Comparison of ENCODE assay signal across 1 cellular context in genomic region chr17:65139045-65139764, GRCh38.
TF ChIP-seq lines count a peak whose summit lies in the region.

No MANE protein-coding gene starts in this region.

TF ChIP-seq in GM23338, 12 proteins besides CTCF, POLR2A, EP300 and RAD21 (continued from another document):
- TF ChIP-seq, protein P1, sequence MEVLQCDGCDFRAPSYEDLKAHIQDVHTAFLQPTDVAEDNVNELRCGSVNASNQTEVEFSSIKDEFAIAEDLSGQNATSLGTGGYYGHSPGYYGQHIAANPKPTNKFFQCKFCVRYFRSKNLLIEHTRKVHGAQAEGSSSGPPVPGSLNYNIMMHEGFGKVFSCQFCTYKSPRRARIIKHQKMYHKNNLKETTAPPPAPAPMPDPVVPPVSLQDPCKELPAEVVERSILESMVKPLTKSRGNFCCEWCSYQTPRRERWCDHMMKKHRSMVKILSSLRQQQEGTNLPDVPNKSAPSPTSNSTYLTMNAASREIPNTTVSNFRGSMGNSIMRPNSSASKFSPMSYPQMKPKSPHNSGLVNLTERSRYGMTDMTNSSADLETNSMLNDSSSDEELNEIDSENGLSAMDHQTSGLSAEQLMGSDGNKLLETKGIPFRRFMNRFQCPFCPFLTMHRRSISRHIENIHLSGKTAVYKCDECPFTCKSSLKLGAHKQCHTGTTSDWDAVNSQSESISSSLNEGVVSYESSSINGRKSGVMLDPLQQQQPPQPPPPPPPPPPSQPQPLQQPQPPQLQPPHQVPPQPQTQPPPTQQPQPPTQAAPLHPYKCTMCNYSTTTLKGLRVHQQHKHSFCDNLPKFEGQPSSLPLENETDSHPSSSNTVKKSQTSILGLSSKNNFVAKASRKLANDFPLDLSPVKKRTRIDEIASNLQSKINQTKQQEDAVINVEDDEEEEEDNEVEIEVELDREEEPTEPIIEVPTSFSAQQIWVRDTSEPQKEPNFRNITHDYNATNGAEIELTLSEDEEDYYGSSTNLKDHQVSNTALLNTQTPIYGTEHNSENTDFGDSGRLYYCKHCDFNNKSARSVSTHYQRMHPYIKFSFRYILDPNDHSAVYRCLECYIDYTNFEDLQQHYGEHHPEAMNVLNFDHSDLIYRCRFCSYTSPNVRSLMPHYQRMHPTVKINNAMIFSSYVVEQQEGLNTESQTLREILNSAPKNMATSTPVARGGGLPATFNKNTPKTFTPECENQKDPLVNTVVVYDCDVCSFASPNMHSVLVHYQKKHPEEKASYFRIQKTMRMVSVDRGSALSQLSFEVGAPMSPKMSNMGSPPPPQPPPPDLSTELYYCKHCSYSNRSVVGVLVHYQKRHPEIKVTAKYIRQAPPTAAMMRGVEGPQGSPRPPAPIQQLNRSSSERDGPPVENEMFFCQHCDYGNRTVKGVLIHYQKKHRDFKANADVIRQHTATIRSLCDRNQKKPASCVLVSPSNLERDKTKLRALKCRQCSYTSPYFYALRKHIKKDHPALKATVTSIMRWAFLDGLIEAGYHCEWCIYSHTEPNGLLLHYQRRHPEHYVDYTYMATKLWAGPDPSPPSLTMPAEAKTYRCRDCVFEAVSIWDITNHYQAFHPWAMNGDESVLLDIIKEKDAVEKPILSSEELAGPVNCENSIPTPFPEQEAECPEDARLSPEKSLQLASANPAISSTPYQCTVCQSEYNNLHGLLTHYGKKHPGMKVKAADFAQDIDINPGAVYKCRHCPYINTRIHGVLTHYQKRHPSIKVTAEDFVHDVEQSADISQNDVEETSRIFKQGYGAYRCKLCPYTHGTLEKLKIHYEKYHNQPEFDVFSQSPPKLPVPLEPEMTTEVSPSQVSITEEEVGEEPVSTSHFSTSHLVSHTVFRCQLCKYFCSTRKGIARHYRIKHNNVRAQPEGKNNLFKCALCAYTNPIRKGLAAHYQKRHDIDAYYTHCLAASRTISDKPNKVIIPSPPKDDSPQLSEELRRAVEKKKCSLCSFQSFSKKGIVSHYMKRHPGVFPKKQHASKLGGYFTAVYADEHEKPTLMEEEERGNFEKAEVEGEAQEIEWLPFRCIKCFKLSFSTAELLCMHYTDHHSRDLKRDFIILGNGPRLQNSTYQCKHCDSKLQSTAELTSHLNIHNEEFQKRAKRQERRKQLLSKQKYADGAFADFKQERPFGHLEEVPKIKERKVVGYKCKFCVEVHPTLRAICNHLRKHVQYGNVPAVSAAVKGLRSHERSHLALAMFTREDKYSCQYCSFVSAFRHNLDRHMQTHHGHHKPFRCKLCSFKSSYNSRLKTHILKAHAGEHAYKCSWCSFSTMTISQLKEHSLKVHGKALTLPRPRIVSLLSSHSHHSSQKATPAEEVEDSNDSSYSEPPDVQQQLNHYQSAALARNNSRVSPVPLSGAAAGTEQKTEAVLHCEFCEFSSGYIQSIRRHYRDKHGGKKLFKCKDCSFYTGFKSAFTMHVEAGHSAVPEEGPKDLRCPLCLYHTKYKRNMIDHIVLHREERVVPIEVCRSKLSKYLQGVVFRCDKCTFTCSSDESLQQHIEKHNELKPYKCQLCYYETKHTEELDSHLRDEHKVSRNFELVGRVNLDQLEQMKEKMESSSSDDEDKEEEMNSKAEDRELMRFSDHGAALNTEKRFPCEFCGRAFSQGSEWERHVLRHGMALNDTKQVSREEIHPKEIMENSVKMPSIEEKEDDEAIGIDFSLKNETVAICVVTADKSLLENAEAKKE (CRISPR knock-in tag; IDR thresholded peaks at IDR 0.05), result no peak
- TF ChIP-seq NANOG (IDR thresholded peaks at IDR 0.05; ENCODE audit: borderline replicate concordance) (no peak), POLR2AphosphoS5 (IDR thresholded peaks at IDR 0.05; ENCODE audit: low read depth) (no peak), CREB1 (CRISPR knock-in tag; IDR thresholded peaks at IDR 0.05; ENCODE audit: low read depth) (no peak), ZNF114 (CRISPR knock-in tag; IDR thresholded peaks at IDR 0.05) (no peak), EZH2phosphoT487 (IDR thresholded peaks at IDR 0.05; ENCODE audit: unreplicated experiment) (no peak)
